22 cellular contexts compared by ENCODE assay signal in genomic region chr22:25896098-25896497, GRCh38.
DNase-seq lines count a peak whose midpoint lies in the region; ATAC-seq, FAIRE-seq and TF ChIP-seq lines count a peak whose summit lies in the region.
"Had no signal": no experiment of that assay in that cellular context is flagged by ENCODE, and none has a peak within 500 bp of the region (broad histone marks: within the 10 kb centered on the region; RNA-seq: fewer than 3 reads in every experiment).

No MANE protein-coding gene starts in this region.

- H3K9me3 Mint-ChIP-seq in nephron progenitor cell = peaks cover 4% of the 10 kb centered on the region
- H3K9me3 Mint-ChIP-seq: activated naive CD4-positive, alpha-beta T cell treated with anti-CD3 and anti-CD28 coated beads, Interleukin-2, amount 50 U/mL, for 24 hours; dendritic cell treated with granulocyte-macrophage colony-stimulating factor and Interleukin-4, amounts not matched to agents 40 ng/mL and 50 ng/mL, for 4 days; stimulated activated memory B cell treated with anti-CD40 and anti-IgM and Interleukin-4, amounts not matched to agents 10 μg/mL and 1 μg/mL and 100 μg/mL, for 72 hours; type B pancreatic cell had no signal

- no peak for ATAC-seq in GM21423 (IDR thresholded peaks at IDR 0.05; ENCODE audit: unreplicated experiment)
- ATAC-seq: body of pancreas; heart left ventricle; stimulated activated memory B cell treated with anti-CD40 and anti-IgM and Interleukin-4, amounts not matched to agents 10 μg/mL and 1 μg/mL and 100 μg/mL, for 72 hours had no signal

- no peak overlapping the region for H3K27ac Mint-ChIP-seq in nephron progenitor cell
- H3K27ac Mint-ChIP-seq: activated naive CD4-positive, alpha-beta T cell treated with anti-CD3 and anti-CD28 coated beads, Interleukin-2, amount 50 U/mL, for 24 hours; B cell; dendritic cell treated with granulocyte-macrophage colony-stimulating factor and Interleukin-4, amounts not matched to agents 40 ng/mL and 50 ng/mL, for 4 days; stimulated activated memory B cell treated with anti-CD40 and anti-IgM and Interleukin-4, amounts not matched to agents 10 μg/mL and 1 μg/mL and 100 μg/mL, for 72 hours; type B pancreatic cell had no signal

- no peak overlapping the region for H3K4me3 Mint-ChIP-seq in nephron progenitor cell
- H3K4me3 Mint-ChIP-seq: activated naive CD4-positive, alpha-beta T cell treated with anti-CD3 and anti-CD28 coated beads, Interleukin-2, amount 50 U/mL, for 24 hours; B cell; dendritic cell treated with granulocyte-macrophage colony-stimulating factor and Interleukin-4, amounts not matched to agents 40 ng/mL and 50 ng/mL, for 4 days; stimulated activated memory B cell treated with anti-CD40 and anti-IgM and Interleukin-4, amounts not matched to agents 10 μg/mL and 1 μg/mL and 100 μg/mL, for 72 hours; type B pancreatic cell had no signal

- no peak overlapping the region for H3K27ac ChIP-seq in 22Rv1
- H3K27ac ChIP-seq: body of pancreas, esophagus muscularis mucosa, heart left ventricle, Peyer's patch had no signal

- peaks cover 13% of the 10 kb centered on the region for H3K27me3 Mint-ChIP-seq in nephron progenitor cell (ENCODE audit: low read depth, poor library complexity)

- H3K36me3 Mint-ChIP-seq in nephron progenitor cell (ENCODE audit: low read depth) = no peaks in the 10 kb centered on the region
- H3K36me3 Mint-ChIP-seq: activated naive CD4-positive, alpha-beta T cell treated with anti-CD3 and anti-CD28 coated beads, Interleukin-2, amount 50 U/mL, for 24 hours; stimulated activated memory B cell treated with anti-CD40 and anti-IgM and Interleukin-4, amounts not matched to agents 10 μg/mL and 1 μg/mL and 100 μg/mL, for 72 hours; type B pancreatic cell had no signal

- FAIRE-seq in D721Med (lab: Jason Lieb, UNC) = no peak

- TF ChIP-seq CTCF in 22Rv1 (IDR thresholded peaks at IDR 0.05) (peak; percentile 15), D721Med (IDR thresholded peaks at IDR 0.05; ENCODE audit: insufficient read depth, missing control alignments) (peak; percentile 22), nephron progenitor cell (IDR thresholded peaks at IDR 0.05) (no peak)

- DNase-seq in D721Med (ENCODE audit: insufficient read length, low spot score) = no peak
- peak; percentile 21 for DNase-seq in HuH-7 (ENCODE audit: low spot score)
- peak; percentile 10 for DNase-seq in RPMI8226
- DNase-seq in middle frontal gyrus (ENCODE audit: extremely low spot score, low spot score) = no peak
- no peak for DNase-seq in ecto neural progenitor cell (ENCODE audit: low spot score)
- no peak for DNase-seq in nephron progenitor cell
- DNase-seq: activated CD4-positive, CD25-positive, alpha-beta regulatory T cell; body of pancreas; DND-41; heart left ventricle; midbrain; NCI-H226; occipital lobe; Peyer's patch had no signal

- no peaks in the 10 kb centered on the region for H3K4me1 Mint-ChIP-seq in nephron progenitor cell
- H3K4me1 Mint-ChIP-seq: activated naive CD4-positive, alpha-beta T cell treated with anti-CD3 and anti-CD28 coated beads, Interleukin-2, amount 50 U/mL, for 24 hours; B cell; stimulated activated memory B cell treated with anti-CD40 and anti-IgM and Interleukin-4, amounts not matched to agents 10 μg/mL and 1 μg/mL and 100 μg/mL, for 72 hours had no signal

Comparison
In these comparisons a context has a peak if more than half of its experiments do, and no peak if none do; other contexts are left out.
1. DNase-seq: peak in HuH-7 (single experiment) and RPMI8226 (single experiment); none in D721Med (single experiment), middle frontal gyrus (single experiment), ecto neural progenitor cell (single experiment) and nephron progenitor cell (single experiment).